ENCODE assay signal across 10 cellular contexts in the genomic region with DNA sequence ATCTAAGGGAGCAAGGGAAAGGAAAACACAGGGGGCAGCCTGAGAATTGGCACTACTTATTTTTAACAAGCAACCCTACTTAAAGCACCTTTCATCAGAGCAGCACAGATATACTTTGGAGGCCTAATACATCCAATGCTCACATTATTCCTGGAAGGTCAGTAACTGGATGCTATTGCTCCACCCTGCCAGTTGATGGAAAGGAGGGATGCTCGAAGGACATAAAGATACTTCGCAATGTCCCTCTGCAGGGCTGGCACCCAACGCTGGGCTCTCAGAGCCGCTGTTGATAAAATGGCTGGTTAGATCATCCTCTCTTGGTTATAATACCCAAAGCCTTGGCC.
DNase-seq lines count a peak whose midpoint lies in the region; ATAC-seq and TF ChIP-seq lines count a peak whose summit lies in the region.
"Had no signal": no experiment of that assay in that cellular context is flagged by ENCODE, and none has a peak within 500 bp of the region (broad histone marks: within the 10 kb centered on the region; RNA-seq: fewer than 3 reads in every experiment).

No MANE protein-coding gene starts in this region.

- TF ChIP-seq CTCF in activated CD8-positive, alpha-beta T cell treated with anti-CD3 and anti-CD28 coated beads for 36 hours (IDR thresholded peaks at IDR 0.05): no peak
- no peak for TF ChIP-seq CTCF in colonic mucosa (IDR thresholded peaks at IDR 0.05)
- TF ChIP-seq CTCF in transverse colon (IDR thresholded peaks at IDR 0.05): no peak

- H3K4me3 ChIP-seq in colonic mucosa (no peak overlapping the region), mucosa of rectum (ENCODE audit: low read length in 2 of 2) (no peak overlapping the region), transverse colon (no peak overlapping the region), H7 (ENCODE audit: insufficient read depth, low read depth, low read length) (no peak overlapping the region)

- POLR2A ChIA-PET in activated CD8-positive, alpha-beta T cell treated with anti-CD3 and anti-CD28 coated beads for 36 hours (lab: Charles Lee): no interaction called here
- POLR2A ChIA-PET in activated CD8-positive, alpha-beta T cell treated with anti-CD3 and anti-CD28 coated beads, Interleukin-2, amount 10 ng/mL, durations not matched to agents 7 days and 5 days (lab: Charles Lee): no interaction called here

- intact Hi-C loops in activated CD8-positive, alpha-beta T cell treated with anti-CD3 and anti-CD28 coated beads for 36 hours (cut with micrococcal nuclease): no loop called here
- intact Hi-C loops in colonic mucosa (cut with DNase I): no loop called here
- intact Hi-C loops in transverse colon (cut with DNase I; ENCODE audit: low total_unique reads): no loop called here

- no peak for TF ChIP-seq POLR2A in transverse colon (IDR thresholded peaks at IDR 0.05)

- H3K36me3 ChIP-seq in colonic mucosa (no peaks in the 10 kb centered on the region), mucosa of rectum (ENCODE audit: control insufficient read depth in 2 of 2, insufficient read depth in 2 of 2, low read length in 2 of 2) (no peaks in the 10 kb centered on the region), transverse colon (no peaks in the 10 kb centered on the region), H7 (replicated peaks; ENCODE audit: control insufficient read depth, insufficient read depth, low read length) (no peaks in the 10 kb centered on the region)

- TF ChIP-seq EP300 in transverse colon (IDR thresholded peaks at IDR 0.05; ENCODE audit: low read depth): no peak

- H3K4me3 Mint-ChIP-seq in activated CD8-positive, alpha-beta T cell treated with anti-CD3 and anti-CD28 coated beads for 36 hours: no peak overlapping the region
- H3K4me3 Mint-ChIP-seq in activated CD8-positive, alpha-beta T cell treated with anti-CD3 and anti-CD28 coated beads, Interleukin-2, amount 10 ng/mL, durations not matched to agents 7 days and 5 days: no peak overlapping the region
- H3K4me3 Mint-ChIP-seq: activated B cell treated with CpG ODN at 0.5 μM for 24 hours had no signal

- H3K9ac ChIP-seq in colonic mucosa (ENCODE audit: low read depth in 2 of 2, low read length in 2 of 2): no peak overlapping the region
- no peak overlapping the region for H3K9ac ChIP-seq in mucosa of rectum (ENCODE audit: low read depth in 1 of 2, low read length in 2 of 2)

- no peaks in the 10 kb centered on the region for H3K9me3 Mint-ChIP-seq in activated CD8-positive, alpha-beta T cell treated with anti-CD3 and anti-CD28 coated beads for 36 hours
- H3K9me3 Mint-ChIP-seq in activated CD8-positive, alpha-beta T cell treated with anti-CD3 and anti-CD28 coated beads, Interleukin-2, amount 10 ng/mL, durations not matched to agents 7 days and 5 days (ENCODE audit: insufficient read depth): no peaks in the 10 kb centered on the region
- H3K9me3 Mint-ChIP-seq: activated B cell treated with CpG ODN at 0.5 μM for 24 hours had no signal

- H3K4me1 Mint-ChIP-seq in activated CD8-positive, alpha-beta T cell treated with anti-CD3 and anti-CD28 coated beads for 36 hours (ENCODE audit: low read depth): peaks cover 55% of the 10 kb centered on the region
- peaks cover 29% of the 10 kb centered on the region for H3K4me1 Mint-ChIP-seq in activated CD8-positive, alpha-beta T cell treated with anti-CD3 and anti-CD28 coated beads, Interleukin-2, amount 10 ng/mL, durations not matched to agents 7 days and 5 days (ENCODE audit: low read depth)
- H3K4me1 Mint-ChIP-seq: activated B cell treated with CpG ODN at 0.5 μM for 24 hours had no signal

- H3K27ac Mint-ChIP-seq in activated CD8-positive, alpha-beta T cell treated with anti-CD3 and anti-CD28 coated beads for 36 hours: peak overlapping the region; percentile 65
- H3K27ac Mint-ChIP-seq in activated CD8-positive, alpha-beta T cell treated with anti-CD3 and anti-CD28 coated beads, Interleukin-2, amount 10 ng/mL, durations not matched to agents 7 days and 5 days: no peak overlapping the region
- H3K27ac Mint-ChIP-seq: activated B cell treated with CpG ODN at 0.5 μM for 24 hours had no signal

- CTCF ChIA-PET in activated CD8-positive, alpha-beta T cell treated with anti-CD3 and anti-CD28 coated beads for 36 hours (lab: Charles Lee): no interaction called here
- CTCF ChIA-PET in activated CD8-positive, alpha-beta T cell treated with anti-CD3 and anti-CD28 coated beads, Interleukin-2, amount 10 ng/mL, durations not matched to agents 7 days and 5 days (lab: Charles Lee): no interaction called here

- no peaks in the 10 kb centered on the region for H3K27me3 ChIP-seq in colonic mucosa
- no peaks in the 10 kb centered on the region for H3K27me3 ChIP-seq in mucosa of rectum (ENCODE audit: control insufficient read depth in 2 of 2, insufficient read depth in 2 of 2, low read length in 2 of 2)
- no peaks in the 10 kb centered on the region for H3K27me3 ChIP-seq in transverse colon
- no peaks in the 10 kb centered on the region for H3K27me3 ChIP-seq in H7 (ENCODE audit: control insufficient read depth, insufficient read depth, low read length)

- H3K9me3 ChIP-seq in colonic mucosa (no peaks in the 10 kb centered on the region), mucosa of rectum (ENCODE audit: control insufficient read depth in 2 of 2, low read length in 2 of 2) (no peaks in the 10 kb centered on the region), transverse colon (no peaks in the 10 kb centered on the region)

- no peaks in the 10 kb centered on the region for H3K27me3 Mint-ChIP-seq in activated CD8-positive, alpha-beta T cell treated with anti-CD3 and anti-CD28 coated beads for 36 hours
- no peaks in the 10 kb centered on the region for H3K27me3 Mint-ChIP-seq in activated CD8-positive, alpha-beta T cell treated with anti-CD3 and anti-CD28 coated beads, Interleukin-2, amount 10 ng/mL, durations not matched to agents 7 days and 5 days (ENCODE audit: low read depth)
- H3K27me3 Mint-ChIP-seq: activated B cell treated with CpG ODN at 0.5 μM for 24 hours had no signal

- in situ Hi-C loops in transverse colon (cut with MboI; ENCODE audit: low pct_ligation_motif_present in 1 of 4, low pct_unique_long_range_greater_than_20kb in 1 of 4, low sequenced_read_pairs in 3 of 4): no loop called here

- 97% methylated on average over 4 of the region's 4 CpGs; no CpG with 5 or more reads in 1 of the 2 donors for WGBS in transverse colon (ENCODE audit: low coverage in 1 of 2), 2 donors

- DNase-seq in activated CD8-positive, alpha-beta T cell treated with anti-CD3 and anti-CD28 coated beads for 36 hours: no peak
- no peak for DNase-seq in activated CD8-positive, alpha-beta T cell treated with anti-CD3 and anti-CD28 coated beads, Interleukin-2, amount 10 ng/mL, durations not matched to agents 7 days and 5 days
- no peak for DNase-seq in colonic mucosa
- no peak for DNase-seq in transverse colon
- no peak for DNase-seq in activated effector memory CD4-positive, alpha-beta T cell treated with Interleukin-2 at 50 U/mL for 16 hours
- no peak for DNase-seq in GF-D8 (lab: John Stamatoyannopoulos, UW)
- DNase-seq in H7: no peak
- DNase-seq: activated B cell treated with CpG ODN at 0.5 μM for 24 hours; central memory CD4-positive, alpha-beta T cell had no signal

- ATAC-seq in activated CD8-positive, alpha-beta T cell treated with anti-CD3 and anti-CD28 coated beads for 36 hours: no peak
- ATAC-seq in activated CD8-positive, alpha-beta T cell treated with anti-CD3 and anti-CD28 coated beads, Interleukin-2, amount 10 ng/mL, durations not matched to agents 7 days and 5 days: no peak

- peaks cover 24% of the 10 kb centered on the region for H3K36me3 Mint-ChIP-seq in activated CD8-positive, alpha-beta T cell treated with anti-CD3 and anti-CD28 coated beads for 36 hours (ENCODE audit: low read depth)
- peaks cover 24% of the 10 kb centered on the region for H3K36me3 Mint-ChIP-seq in activated CD8-positive, alpha-beta T cell treated with anti-CD3 and anti-CD28 coated beads, Interleukin-2, amount 10 ng/mL, durations not matched to agents 7 days and 5 days (ENCODE audit: low read depth)

- H3K27ac ChIP-seq in colonic mucosa (peak overlapping the region; percentile 37), mucosa of rectum (ENCODE audit: low read depth in 2 of 2, low read length in 2 of 2) (peak overlapping the region; percentile 32 to 33), transverse colon (peak overlapping the region; percentile 47 to 77 (median 62))

- H3K4me1 ChIP-seq in colonic mucosa (no peaks in the 10 kb centered on the region), mucosa of rectum (ENCODE audit: control insufficient read depth in 2 of 2, insufficient read depth in 2 of 2, low read length in 2 of 2) (peaks cover 0 to 5% of the 10 kb centered on the region in 2 donors), transverse colon (peaks cover 0 to 16% (median 6%) of the 10 kb centered on the region in 4 donors)
